22 cellular contexts compared by ENCODE assay signal in genomic region chr12:109307051-109307450, GRCh38. TPM values are rescaled to one million over a fixed set of nuclear protein-coding genes. Genes with fewer than 3 reads are reported as not detected.
DNase-seq lines count a peak whose midpoint lies in the region; ATAC-seq, FAIRE-seq and TF ChIP-seq lines count a peak whose summit lies in the region.
"Had no signal": no experiment of that assay in that cellular context is flagged by ENCODE, and none has a peak within 500 bp of the region (broad histone marks: within the 10 kb centered on the region; RNA-seq: fewer than 3 reads in every experiment).

No MANE protein-coding gene starts in this region.

- no peak for TF ChIP-seq CTCF in Loucy (conservative IDR thresholded peaks at IDR 0.05; ENCODE audit: low read length)
- no peak for TF ChIP-seq CTCF in hepatocyte (IDR thresholded peaks at IDR 0.05; ENCODE audit: poor library complexity)
- TF ChIP-seq CTCF in gastroesophageal sphincter (IDR thresholded peaks at IDR 0.05): no peak
- no peak for TF ChIP-seq CTCF in left lung (IDR thresholded peaks at IDR 0.05)

- H3K27me3 ChIP-seq in Loucy (ENCODE audit: insufficient read depth, low read length, poor library complexity, severe bottlenecking): no peaks in the 10 kb centered on the region
- H3K27me3 ChIP-seq in hepatocyte: peaks cover 69% of the 10 kb centered on the region
- peaks cover 64% of the 10 kb centered on the region for H3K27me3 ChIP-seq in gastroesophageal sphincter
- peaks cover 45 to 96% of the 10 kb centered on the region in 2 donors for H3K27me3 ChIP-seq in left lung

- intact Hi-C loops in left lung (cut with DNase I): no loop called here

- H3K9ac ChIP-seq in Loucy (ENCODE audit: low read depth, low read length, poor library complexity, severe bottlenecking): peak overlapping the region; percentile 21
- H3K9ac ChIP-seq: BLaER1 treated with 17β-estradiol and CSF1 and Interleukin-3, amounts not matched to agents 10 nM and 100 nM had no signal

- TF ChIP-seq EP300 in gastroesophageal sphincter (IDR thresholded peaks at IDR 0.05): no peak

- no peak for TF ChIP-seq POLR2A in gastroesophageal sphincter (IDR thresholded peaks at IDR 0.05)

- peaks cover 13% of the 10 kb centered on the region; the same call in 1 of the 2 replicates for H3F3A ChIP-seq in Loucy (ENCODE audit: low read depth)

- ATAC-seq in gastroesophageal sphincter (no peak), left lung (no peak)

- H3K4me3 ChIP-seq in Loucy (ENCODE audit: low read length, poor library complexity, severe bottlenecking) (no peak overlapping the region), hepatocyte (no peak overlapping the region), gastroesophageal sphincter (no peak overlapping the region), left lung (no peak overlapping the region)
- H3K4me3 ChIP-seq: BLaER1 treated with 17β-estradiol and CSF1 and Interleukin-3, amounts not matched to agents 10 nM and 100 nM; PC-9; SJCRH30 had no signal

- H3K4me1 ChIP-seq in Loucy (ENCODE audit: insufficient read depth, low read length, poor library complexity, severe bottlenecking) (peaks cover 67% of the 10 kb centered on the region), hepatocyte (ENCODE audit: insufficient read depth) (peaks cover 9% of the 10 kb centered on the region), gastroesophageal sphincter (peaks cover 0 to 24% (median 14%) of the 10 kb centered on the region in 3 donors), left lung (peaks cover 7 to 17% of the 10 kb centered on the region in 2 donors)
- H3K4me1 ChIP-seq: SJCRH30 had no signal

- H3K4me2 ChIP-seq in Loucy (ENCODE audit: low read depth, low read length, poor library complexity, severe bottlenecking) (peak overlapping the region; percentile 47), hepatocyte (no peak overlapping the region)
- H3K4me2 ChIP-seq: BLaER1 treated with 17β-estradiol and CSF1 and Interleukin-3, amounts not matched to agents 10 nM and 100 nM; PC-9 had no signal

- DNase-seq in NCI-H748 (lab: John Stamatoyannopoulos, UW; ENCODE audit: unreplicated experiment) (peak; percentile 9), NCI-H748 treated with DMSO at 0.1 percent for 48 hours (lab: John Stamatoyannopoulos, UW) (no peak), hepatocyte (ENCODE audit: low spot score) (peak; percentile 20), GM19239 (ENCODE audit: insufficient read length, low spot score) (no peak), left lung (no peak)
- DNase-seq: CD8-positive, alpha-beta memory T cell; DND-41; GDM1; GOT3; IMR-90; Kasumi-1; NCI-H1436; NCI-H345; NCI-H526 treated with DMSO at 0.1 percent for 48 hours; PC-9; SJCRH30; SW 1271 had no signal

- H3K27ac ChIP-seq in hepatocyte (no peak overlapping the region), gastroesophageal sphincter (no peak overlapping the region), left lung (no peak overlapping the region)
- H3K27ac ChIP-seq: BLaER1 treated with 17β-estradiol and CSF1 and Interleukin-3, amounts not matched to agents 10 nM and 100 nM; PC-9; SJCRH30 had no signal

- H3K9me2 ChIP-seq in Loucy (replicated peaks; ENCODE audit: low read depth, low read length): no peaks in the 10 kb centered on the region
- no peaks in the 10 kb centered on the region for H3K9me2 ChIP-seq in hepatocyte (replicated peaks; ENCODE audit: insufficient read depth)

- H4K20me1 ChIP-seq in Loucy (ENCODE audit: insufficient read depth, low read length, poor library complexity, severe bottlenecking) (no peaks in the 10 kb centered on the region), hepatocyte (ENCODE audit: insufficient read depth, poor library complexity, severe bottlenecking) (no peaks in the 10 kb centered on the region)

- H3K9me3 ChIP-seq in Loucy (ENCODE audit: insufficient read depth, low read depth, low read length): no peaks in the 10 kb centered on the region
- H3K9me3 ChIP-seq in hepatocyte (ENCODE audit: low read depth): no peaks in the 10 kb centered on the region
- H3K9me3 ChIP-seq in gastroesophageal sphincter: no peaks in the 10 kb centered on the region
- H3K9me3 ChIP-seq in left lung: no peaks in the 10 kb centered on the region
- H3K9me3 ChIP-seq: BLaER1 treated with 17β-estradiol and CSF1 and Interleukin-3, amounts not matched to agents 10 nM and 100 nM; SJCRH30 had no signal

- WGBS in hepatocyte (ENCODE audit: low lambda C conversion rate, missing lambda C conversion rate): 40% methylated on average over 9 of the region's 9 CpGs
- 92% methylated on average over 2 of the region's 9 CpGs; no CpG with 5 or more reads in 1 of the 2 donors for WGBS in gastroesophageal sphincter (ENCODE audit: low coverage in 1 of 2), 2 donors

- H3K79me2 ChIP-seq in Loucy (ENCODE audit: insufficient read depth, low read length) (no peaks in the 10 kb centered on the region), hepatocyte (no peaks in the 10 kb centered on the region)

- H3K36me3 ChIP-seq in Loucy (ENCODE audit: insufficient read depth, low read length): no peaks in the 10 kb centered on the region
- no peaks in the 10 kb centered on the region for H3K36me3 ChIP-seq in hepatocyte (replicated peaks; ENCODE audit: insufficient read depth, low read depth)
- H3K36me3 ChIP-seq in gastroesophageal sphincter: no peaks in the 10 kb centered on the region
- H3K36me3 ChIP-seq in left lung: no peaks in the 10 kb centered on the region
- H3K36me3 ChIP-seq: BLaER1 treated with 17β-estradiol and CSF1 and Interleukin-3, amounts not matched to agents 10 nM and 100 nM; SJCRH30 had no signal

- FAIRE-seq in GM19239 (lab: Jason Lieb, UNC): no peak
- FAIRE-seq: A204.1, GM12891 had no signal

- H2AFZ ChIP-seq in Loucy (ENCODE audit: low read length) (no peak overlapping the region), hepatocyte (no peak overlapping the region)
- H2AFZ ChIP-seq: PC-9 had no signal

RNA-seq across cellular contexts. Expression of gene FOXN4, which starts 2.0 kb away (rescaled TPM):
- not detected in 2 replicates for total RNA-seq in hepatocyte
- polyA plus RNA-seq in hepatocyte: not detected in 2 replicates
- not detected for total RNA-seq in gastroesophageal sphincter
- total RNA-seq in left lung: not detected
- total RNA-seq: CD8-positive, alpha-beta memory T cell; IMR-90; PC-9; SJCRH30 had no signal
- polyA plus RNA-seq: CD8-positive, alpha-beta memory T cell; IMR-90 had no signal

RNA-seq across cellular contexts. Expression of gene MYO1H, which starts 40.6 kb away (rescaled TPM):
- not detected in 2 replicates for total RNA-seq in hepatocyte
- not detected in 2 replicates for polyA plus RNA-seq in hepatocyte
- not detected for total RNA-seq in gastroesophageal sphincter
- total RNA-seq in left lung: under 1 TPM; 0.20 to 0.31 TPM
- total RNA-seq: CD8-positive, alpha-beta memory T cell; IMR-90; PC-9; SJCRH30 had no signal
- polyA plus RNA-seq: CD8-positive, alpha-beta memory T cell; IMR-90 had no signal

Comparison
In these comparisons a context has a peak if more than half of its experiments do, and no peak if none do; other contexts are left out.
1. DNase-seq: peak in NCI-H748 (single experiment) and hepatocyte (single experiment); none in NCI-H748 treated with DMSO at 0.1 percent for 48 hours (single experiment), GM19239 (single experiment) and left lung (0 of 2).